20 cellular contexts compared by ENCODE assay signal in genomic region chr17:229130-229944, GRCh38. TPM values are rescaled to one million over a fixed set of nuclear protein-coding genes. Genes with fewer than 3 reads are reported as not detected.
A peak's percentile ranks its signal among the peaks of the same experiment; 100 is the strongest.
DNase-seq lines count a peak whose midpoint lies in the region; TF ChIP-seq lines count a peak whose summit lies in the region.
"Had no signal": no experiment of that assay in that cellular context is flagged by ENCODE, and none has a peak within 500 bp of the region (broad histone marks: within the 10 kb centered on the region; RNA-seq: fewer than 3 reads in every experiment).

No MANE protein-coding gene starts in this region.

- no peak overlapping the region for H2BK12ac ChIP-seq in H9 (ENCODE audit: insufficient read length, low read depth, low read length)

- H3K36me3 ChIP-seq in skeletal muscle tissue (ENCODE audit: control insufficient read depth in 3 of 3, insufficient read depth in 3 of 3, low read length in 3 of 3), result peaks cover 0 to 1% (median 0%) of the 10 kb centered on the region in 3 donors
- H3K36me3 ChIP-seq: neutrophil, tibial nerve had no signal

- H2BK120ac ChIP-seq in H9 (ENCODE audit: low read depth, low read length, poor library complexity, severe bottlenecking), result no peak overlapping the region

- no peak overlapping the region for H2BK20ac ChIP-seq in H9 (ENCODE audit: low read depth, low read length, poor library complexity, severe bottlenecking)

- H3T11ph ChIP-seq in H9 (ENCODE audit: low read length), result no peak overlapping the region

- H2BK15ac ChIP-seq in H9 (ENCODE audit: low read depth, low read length), result no peak overlapping the region

- H3K27ac ChIP-seq in skeletal muscle tissue (ENCODE audit: low read depth, low read length), result peak overlapping the region; percentile 16
- no peak overlapping the region for H3K27ac ChIP-seq in H9 (ENCODE audit: insufficient read length, low read depth, low read length)
- H3K27ac ChIP-seq: epithelial cell of prostate, neutrophil had no signal

- DNase-seq in EL, result peak; percentile 29
- DNase-seq in iris pigment epithelial cell (ENCODE audit: low read depth), result peak; percentile 18
- no peak for DNase-seq in NCI-H1436 treated with DMSO at 0.1 percent for 48 hours (lab: John Stamatoyannopoulos, UW)
- no peak for DNase-seq in AML-193 (lab: John Stamatoyannopoulos, UW)
- no peak for DNase-seq in RPMI8226
- DNase-seq in H9, result no peak
- DNase-seq: activated B cell treated with CpG ODN at 0.5 μM for 24 hours; activated T-cell treated with anti-CD3 and anti-CD28 coated beads, Interleukin-2, amount 50 U/mL, for 72 hours; NCI-H2171; SIG-M5; stimulated activated naive CD4-positive, alpha-beta T cell had no signal

- no peak overlapping the region for H4K91ac ChIP-seq in H9 (ENCODE audit: insufficient read length, low read depth, low read length)

- H3K9ac ChIP-seq in skeletal muscle tissue (ENCODE audit: low read depth in 1 of 3, low read length in 3 of 3), result peak overlapping the region in 1 of 3 donors; percentile 16
- H3K9ac ChIP-seq in H9 (ENCODE audit: extremely low read depth, insufficient read length, low read length), result no peak overlapping the region

- H3K27me3 Mint-ChIP-seq in brain, result peaks cover 11% of the 10 kb centered on the region
- H3K27me3 Mint-ChIP-seq in H9 (ENCODE audit: low read depth), result no peaks in the 10 kb centered on the region; the same call in none of the 2 replicates
- H3K27me3 Mint-ChIP-seq: activated B cell treated with CpG ODN at 0.5 μM for 24 hours had no signal

- H4K8ac ChIP-seq in H9 (replicated peaks; ENCODE audit: insufficient read length, low read depth, low read length), result no peak overlapping the region

- H3K18ac ChIP-seq in H9 (ENCODE audit: insufficient read length, low read depth, low read length), result no peak overlapping the region

- no peak overlapping the region for H3K23ac ChIP-seq in H9 (ENCODE audit: insufficient read length, low read depth, low read length)

- peaks cover 3 to 8% (median 3%) of the 10 kb centered on the region in 3 donors for H3K4me1 ChIP-seq in skeletal muscle tissue (ENCODE audit: control insufficient read depth in 3 of 3, insufficient read depth in 3 of 3, low read length in 3 of 3)
- peaks cover 3% of the 10 kb centered on the region; the same call in 1 of the 2 replicates for H3K4me1 ChIP-seq in H9 (ENCODE audit: insufficient read depth, low read length)
- H3K4me1 ChIP-seq: tibial nerve had no signal

- peaks cover 61% of the 10 kb centered on the region for H3K4me1 Mint-ChIP-seq in brain
- peaks cover 3 to 27% of the 10 kb centered on the region in 2 experiments for H3K4me1 Mint-ChIP-seq in H9
- H3K4me1 Mint-ChIP-seq: activated B cell treated with CpG ODN at 0.5 μM for 24 hours had no signal

- no peaks in the 10 kb centered on the region for H3K9me3 ChIP-seq in skeletal muscle tissue (ENCODE audit: control insufficient read depth in 3 of 3, low read length in 3 of 3)
- H3K9me3 ChIP-seq in H9 (ENCODE audit: control insufficient read depth, low read depth, low read length), result no peaks in the 10 kb centered on the region
- H3K9me3 ChIP-seq: neutrophil, tibial nerve had no signal

- H3K4me2 ChIP-seq in H9 (ENCODE audit: insufficient read depth, insufficient read length, low read length), result no peak overlapping the region

- H3K4ac ChIP-seq in H9 (ENCODE audit: low read depth, low read length), result no peak overlapping the region

- TF ChIP-seq CTCF in brain (conservative IDR thresholded peaks at IDR 0.05) (no peak), H9 (conservative IDR thresholded peaks at IDR 0.05) (no peak)

- no peak overlapping the region for H2AFZ ChIP-seq in H9 (ENCODE audit: low read length)

- H4K5ac ChIP-seq in H9 (ENCODE audit: insufficient read length, low read depth, low read length), result no peak overlapping the region

- no peak overlapping the region for H2AK5ac ChIP-seq in H9 (ENCODE audit: insufficient read length, low read length)

- H3K36me3 Mint-ChIP-seq in brain (no peaks in the 10 kb centered on the region), H9 (ENCODE audit: insufficient read depth in 1 of 3, low read depth in 3 of 3) (no peaks in the 10 kb centered on the region)
- H3K36me3 Mint-ChIP-seq: activated naive CD4-positive, alpha-beta T cell treated with anti-CD3 and anti-CD28 coated beads, Interleukin-2, amount 50 U/mL, for 72 hours had no signal

- no peaks in the 10 kb centered on the region for H3K79me1 ChIP-seq in H9 (ENCODE audit: insufficient read depth, low read depth, low read length, poor library complexity, severe bottlenecking)

- no peaks in the 10 kb centered on the region for H4K20me1 ChIP-seq in H9 (ENCODE audit: control insufficient read depth, insufficient read depth, insufficient read length)

- no peaks in the 10 kb centered on the region for H3K23me2 ChIP-seq in H9 (ENCODE audit: insufficient read length, low read depth, low read length, poor library complexity, severe bottlenecking)

- H3K4me3 ChIP-seq in skeletal muscle tissue (ENCODE audit: low read length in 3 of 3), result no peak overlapping the region
- H3K4me3 ChIP-seq: tibial nerve had no signal

- WGBS in H9 (ENCODE audit: extremely low coverage, insufficient read length, low lambda C conversion rate), result no CpG with 5 or more reads among the region's 12 CpGs

- no peaks in the 10 kb centered on the region for H3K79me2 ChIP-seq in H9 (ENCODE audit: insufficient read depth, low read length)

- H3K9me3 Mint-ChIP-seq in brain (peaks cover 0 to 2% (median 0%) of the 10 kb centered on the region in 5 experiments), H9 (no peaks in the 10 kb centered on the region; a peak in 1 of 5 replicates)
- H3K9me3 Mint-ChIP-seq: activated B cell treated with CpG ODN at 0.5 μM for 24 hours; activated naive CD4-positive, alpha-beta T cell treated with anti-CD3 and anti-CD28 coated beads, Interleukin-2, amount 50 U/mL, for 72 hours; activated T-cell treated with anti-CD3 and anti-CD28 coated beads, Interleukin-2, amount 50 U/mL, for 72 hours; T-helper 1 cell treated with Interleukin-12 subunit alpha and Interleukin-12 subunit beta and Interleukin-4 antibody, amounts not matched to agents 30 μg/mL and 1 μg/mL, for 36 hours had no signal

- H2BK5ac ChIP-seq in H9 (ENCODE audit: insufficient read length, low read length), result no peak overlapping the region

- no peak overlapping the region; the same call in 1 of the 2 replicates for H3K14ac ChIP-seq in H9 (ENCODE audit: insufficient read depth, low read length)

- H3K4me3 Mint-ChIP-seq in brain (no peak overlapping the region), H9 (no peak overlapping the region)
- H3K4me3 Mint-ChIP-seq: activated B cell treated with CpG ODN at 0.5 μM for 24 hours; activated T-cell treated with anti-CD3 and anti-CD28 coated beads, Interleukin-2, amount 50 U/mL, for 72 hours; T-helper 1 cell treated with Interleukin-12 subunit alpha and Interleukin-12 subunit beta and Interleukin-4 antibody, amounts not matched to agents 30 μg/mL and 1 μg/mL, for 36 hours had no signal

- no peaks in the 10 kb centered on the region for H3K27me3 ChIP-seq in skeletal muscle tissue (ENCODE audit: control insufficient read depth in 3 of 3, insufficient read depth in 3 of 3, low read length in 3 of 3)
- no peaks in the 10 kb centered on the region for H3K27me3 ChIP-seq in H9 (ENCODE audit: insufficient read depth, low read length)
- H3K27me3 ChIP-seq: tibial nerve had no signal

- H3K27ac Mint-ChIP-seq in brain (peak overlapping the region in 3 of 5 experiments; percentile 38 to 84 (median 70)), H9 (peak overlapping the region in 1 of 3 experiments; percentile 90; a peak in 1 of 7 replicates)
- H3K27ac Mint-ChIP-seq: activated B cell treated with CpG ODN at 0.5 μM for 24 hours; activated T-cell treated with anti-CD3 and anti-CD28 coated beads, Interleukin-2, amount 50 U/mL, for 72 hours; T-helper 1 cell treated with Interleukin-12 subunit alpha and Interleukin-12 subunit beta and Interleukin-4 antibody, amounts not matched to agents 30 μg/mL and 1 μg/mL, for 36 hours had no signal

- H3K56ac ChIP-seq in H9 (ENCODE audit: insufficient read length, low read depth, low read length), result no peak overlapping the region

RNA-seq across cellular contexts. Expression of gene DOC2B, which starts 47.9 kb away (rescaled TPM):
- polyA plus RNA-seq in brain (ENCODE audit: insufficient read depth, low read depth, low replicate concordance), result 5.5 TPM
- total RNA-seq in skeletal muscle tissue, result 2.1 TPM
- 1.9 and 2.1 TPM in 2 replicates for total RNA-seq in H9 (2021)
- total RNA-seq: activated B cell treated with CpG ODN at 0.5 μM for 24 hours, LHCN-M2, OCI-LY7 had no signal

Comparison
In these comparisons a context has a peak if more than half of its experiments do, and no peak if none do; other contexts are left out.
1. DNase-seq: peak in EL (single experiment) and iris pigment epithelial cell (single experiment); none in NCI-H1436 treated with DMSO at 0.1 percent for 48 hours (single experiment), AML-193 (0 of 2), RPMI8226 (single experiment) and H9 (single experiment).